In genomic region chr5:171342362-171343111, GRCh38 we compare ENCODE assay signal across 8 cellular contexts. TPM values are rescaled to one million over a fixed set of nuclear protein-coding genes. Genes with fewer than 3 reads are reported as not detected.
DNase-seq lines count a peak whose midpoint lies in the region; ATAC-seq, FAIRE-seq and TF ChIP-seq lines count a peak whose summit lies in the region.

No MANE protein-coding gene starts in this region.

- H3K9ac ChIP-seq in NT2/D1 (ENCODE audit: insufficient read length, low read depth) (no peak overlapping the region), K562 (ENCODE audit: insufficient read depth in 1 of 2, low read depth in 2 of 2, low read length in 2 of 2) (no peak overlapping the region)

- no peak overlapping the region for H2AFZ ChIP-seq in K562 (ENCODE audit: low read depth, low read length)

- no peaks in the 10 kb centered on the region for H3K79me2 ChIP-seq in K562 (ENCODE audit: control insufficient read depth, insufficient read depth, low read length)

- H3K36me3 ChIP-seq in NT2/D1 (ENCODE audit: insufficient read depth, insufficient read length, low read length) (no peaks in the 10 kb centered on the region), K562 (ENCODE audit: control insufficient read depth, insufficient read depth, low read length) (no peaks in the 10 kb centered on the region)

- ATAC-seq in K562 (peak; percentile 99), HG03095 (IDR thresholded peaks at IDR 0.05; ENCODE audit: unreplicated experiment) (no peak)

- no peaks in the 10 kb centered on the region for H3K9me3 ChIP-seq in NT2/D1 (ENCODE audit: insufficient read depth, low read length)
- H3K9me3 ChIP-seq in K562 (replicated peaks; ENCODE audit: control insufficient read depth, insufficient read depth, low read depth, low read length), result no peaks in the 10 kb centered on the region

- H3K27ac ChIP-seq in C4-2B, result no peak overlapping the region
- H3K27ac ChIP-seq in HL-60 (replicated peaks), result no peak overlapping the region
- no peak overlapping the region for H3K27ac ChIP-seq in K562 (ENCODE audit: extremely low read depth, low read depth, low read length)

- TF ChIP-seq RAD21 in K562 (CRISPR knock-in tag; conservative IDR thresholded peaks at IDR 0.05 in 1 of 2, IDR thresholded peaks at IDR 0.05 in 1 of 2), result peak; percentile 56 to 74

- TF ChIP-seq CTCF in C4-2B (conservative IDR thresholded peaks at IDR 0.05), result peak; percentile 85
- TF ChIP-seq CTCF in GM13977 (IDR thresholded peaks at IDR 0.05; ENCODE audit: extremely low read depth, insufficient read depth, missing control alignments), result peak; percentile 69
- TF ChIP-seq CTCF in HL-60 (IDR thresholded peaks at IDR 0.05; ENCODE audit: insufficient read depth, low read length), result peak; percentile 56
- TF ChIP-seq CTCF in K562 (IDR thresholded peaks at IDR 0.05 in 2 of 3, conservative IDR thresholded peaks at IDR 0.05 in 1 of 3; ENCODE audit: insufficient read depth in 2 of 3, low read depth in 1 of 3, low read length in 3 of 3), result peak; percentile 65 to 79 (median 74)

- H3K4me1 ChIP-seq in NT2/D1 (ENCODE audit: insufficient read depth, insufficient read length) (no peaks in the 10 kb centered on the region), K562 (replicated peaks in 1 of 2; ENCODE audit: control insufficient read depth in 2 of 2, insufficient read depth in 2 of 2, low read length in 2 of 2) (no peaks in the 10 kb centered on the region)

- no TSS peak for BruUV-seq in K562 (replicated peaks; lab: Mats Ljungman, UMichigan)

- H3K27me3 ChIP-seq in HL-60 (ENCODE audit: insufficient read depth, poor library complexity, severe bottlenecking), result peaks cover under 1% of the 10 kb centered on the region
- H3K27me3 ChIP-seq in NT2/D1 (ENCODE audit: insufficient read depth, insufficient read length), result no peaks in the 10 kb centered on the region
- H3K27me3 ChIP-seq in K562 (ENCODE audit: control insufficient read depth in 2 of 2, insufficient read depth in 2 of 2, low read length in 2 of 2), result peaks cover 9 to 13% of the 10 kb centered on the region in 2 experiments; a peak in 4 of 5 replicates

- peak; percentile 94 for FAIRE-seq in K562 (lab: Jason Lieb, UNC)

- POLR2A ChIA-PET in K562 (lab: Yijun Ruan, JAX), result no interaction called here

- no peak for TF ChIP-seq POLR2A in K562 (conservative IDR thresholded peaks at IDR 0.05)

- no peak overlapping the region for H3K4me3 ChIP-seq in HL-60 (replicated peaks; ENCODE audit: insufficient read depth, low read length)
- H3K4me3 ChIP-seq in NT2/D1 (ENCODE audit: insufficient read length, low read depth), result no peak overlapping the region
- no peak overlapping the region for H3K4me3 ChIP-seq in K562

- WGBS in K562 (ENCODE audit: insufficient coverage, low coverage, missing lambda C conversion rate), result 4% methylated on average over 12 of the region's 17 CpGs

- in situ Hi-C loops in GM13977 (cut with MboI; ENCODE audit: low pct_unique_long_range_greater_than_20kb, low sequenced_read_pairs, unreplicated experiment) (loop anchor here (25.0 kb wide), 1 partner anchor 605 kb away; no protein-coding TSS in a partner anchor), K562 (cut with MboI) (no loop called here)

- DNase-seq in GM13977 (ENCODE audit: low spot score), result peak; percentile 41
- peak in 1 of 2 experiments; percentile 43 for DNase-seq in HL-60 (ENCODE audit: low read depth in 1 of 2, low spot score in 1 of 2)
- DNase-seq in NT2/D1 (ENCODE audit: low read depth, low spot score), result peak; percentile 52
- DNase-seq in K562 (ENCODE audit: extremely low read depth in 1 of 4, low spot score in 3 of 4), result peak; percentile 43 to 71 (median 54)
- peak; percentile 59 for DNase-seq in kidney glomerular epithelial cell (lab: John Stamatoyannopoulos, UW)
- peak; percentile 37 for DNase-seq in stromal cell of bone marrow (ENCODE audit: low read depth)

- CTCF ChIA-PET in K562 (lab: Yijun Ruan, JAX; ENCODE audit: low intra/inter-chr PET ratio), result interaction anchor here (1.3 to 1.4 kb wide), 3 partner anchors 70 to 703 kb away, joined by 3 to 4 read pairs (median 3); no protein-coding TSS in a partner anchor

- intact Hi-C loops in K562 (cut with micrococcal nuclease), result loop anchor here (1.0 to 2.0 kb wide), 3 partner anchors 69 to 598 kb away; no protein-coding TSS in a partner anchor

- no peak overlapping the region for H3K4me2 ChIP-seq in K562 (ENCODE audit: insufficient read depth, low read length)

- no peak for TF ChIP-seq EP300 in K562 (IDR thresholded peaks at IDR 0.05; ENCODE audit: low read length)

- H4K20me1 ChIP-seq in K562 (replicated peaks; ENCODE audit: control insufficient read depth, insufficient read depth, low read length), result no peaks in the 10 kb centered on the region

- no peaks in the 10 kb centered on the region for H3K9me1 ChIP-seq in K562 (ENCODE audit: control insufficient read depth, insufficient read depth, low read length)

TF ChIP-seq in K562, 482 proteins besides CTCF, POLR2A, EP300 and RAD21 (continues in another document):
- TF ChIP-seq PKNOX1 (IDR thresholded peaks at IDR 0.05) (peak; percentile 35; the same call in 1 of the 2 replicates), KLF16 (IDR thresholded peaks at IDR 0.05) (0 out of 2 replicates have a peak, but pooled peaks have one; percentile 19), DEAF1 (CRISPR knock-in tag; IDR thresholded peaks at IDR 0.05) (peak; percentile 40; the same call in 1 of the 2 replicates), SMC3 (conservative IDR thresholded peaks at IDR 0.05; ENCODE audit: insufficient read depth, low read depth, low read length) (peak; percentile 65)

RNA-seq across cellular contexts. Expression of gene TLX3, which starts 33.5 kb away (rescaled TPM):
- total RNA-seq in K562 (2011; cell fraction: chromatin; rRNA removed; ENCODE audit: low replicate concordance), result not detected in 2 replicates
- total RNA-seq in K562 (2011; cell fraction: nucleolus; rRNA removed), result not detected in 2 replicates
- total RNA-seq in K562 (2011; cell fraction: nucleoplasm; rRNA removed), result not detected in 2 replicates
- total RNA-seq in K562 (2014; rRNA removed), result not detected in 2 replicates
- not detected in 2 replicates for total RNA-seq in K562 (2014; rRNA removed; fragmentation: Illumina TruSeq; extraction: Trizol)
- not detected in 2 replicates for total RNA-seq in K562 (2015; rRNA removed; fragmentation: Illumina TruSeq; extraction: Trizol)
- not detected in 2 replicates for total RNA-seq in K562 (2021)
- not detected in 2 replicates for polyA plus RNA-seq in K562 (2011; rRNA removed)
- polyA plus RNA-seq in K562 (2011; cell fraction: cytosol; rRNA removed), result not detected in 2 replicates
- not detected in 2 replicates for polyA plus RNA-seq in K562 (2011; cell fraction: nucleus; rRNA removed)
- polyA plus RNA-seq in K562 (2012), result not detected in 2 replicates
- not detected in 2 replicates for polyA plus RNA-seq in K562 (2014; fragmentation: Illumina TruSeq; extraction: Trizol)
- not detected for polyA plus RNA-seq in K562 (2014; fragmentation: Nextera tagmentation; extraction: Ambion mirVana)
- polyA plus RNA-seq in K562 (2014; rRNA removed), result not detected in 2 replicates
- polyA minus RNA-seq in K562 (2011; rRNA and poly(A)+ RNA removed), result not detected in 2 replicates
- polyA minus RNA-seq in K562 (2011; cell fraction: cytosol; rRNA and poly(A)+ RNA removed), result not detected in 2 replicates
- not detected in 2 replicates for polyA minus RNA-seq in K562 (2011; cell fraction: nucleus; rRNA and poly(A)+ RNA removed)

RNA-seq across cellular contexts. Expression of gene NPM1, which starts 45.1 kb away (rescaled TPM):
- 380 and 708 TPM in 2 replicates for total RNA-seq in K562 (2011; cell fraction: chromatin; rRNA removed; ENCODE audit: low replicate concordance)
- total RNA-seq in K562 (2011; cell fraction: nucleolus; rRNA removed), result 320 and 388 TPM in 2 replicates
- total RNA-seq in K562 (2011; cell fraction: nucleoplasm; rRNA removed), result 349 and 479 TPM in 2 replicates
- 2,275 and 2,438 TPM in 2 replicates for total RNA-seq in K562 (2014; rRNA removed)
- 6,105 and 6,135 TPM in 2 replicates for total RNA-seq in K562 (2014; rRNA removed; fragmentation: Illumina TruSeq; extraction: Trizol)
- total RNA-seq in K562 (2015; rRNA removed; fragmentation: Illumina TruSeq; extraction: Trizol), result 5,186 and 5,639 TPM in 2 replicates
- total RNA-seq in K562 (2021), result 2,894 and 2,951 TPM in 2 replicates
- 2,553 and 3,164 TPM in 2 replicates for polyA plus RNA-seq in K562 (2011; rRNA removed)
- 324 and 4,326 TPM in 2 replicates for polyA plus RNA-seq in K562 (2011; cell fraction: cytosol; rRNA removed)
- polyA plus RNA-seq in K562 (2011; cell fraction: nucleus; rRNA removed), result 680 and 968 TPM in 2 replicates
- 3,341 and 5,906 TPM in 2 replicates for polyA plus RNA-seq in K562 (2012)
- polyA plus RNA-seq in K562 (2014; fragmentation: Illumina TruSeq; extraction: Trizol), result 4,182 and 5,696 TPM in 2 replicates
- polyA plus RNA-seq in K562 (2014; fragmentation: Nextera tagmentation; extraction: Ambion mirVana), result 1,000 to 10,000 TPM; 4,099 to 6,909 TPM
- 2,789 and 6,654 TPM in 2 replicates for polyA plus RNA-seq in K562 (2014; rRNA removed)
- 1,992 and 2,499 TPM in 2 replicates for polyA minus RNA-seq in K562 (2011; rRNA and poly(A)+ RNA removed)
- 3,102 and 3,979 TPM in 2 replicates for polyA minus RNA-seq in K562 (2011; cell fraction: cytosol; rRNA and poly(A)+ RNA removed)
- 305 and 418 TPM in 2 replicates for polyA minus RNA-seq in K562 (2011; cell fraction: nucleus; rRNA and poly(A)+ RNA removed)
